Comparison of ENCODE assay signal across 10 cellular contexts in genomic region chrX:114619874-114620273, GRCh38. TPM values are rescaled to one million over a fixed set of nuclear protein-coding genes. Genes with fewer than 3 reads are reported as not detected.
A peak's percentile ranks its signal among the peaks of the same experiment; 100 is the strongest.
DNase-seq lines count a peak whose midpoint lies in the region; ATAC-seq and TF ChIP-seq lines count a peak whose summit lies in the region.
"Had no signal": no experiment of that assay in that cellular context is flagged by ENCODE, and none has a peak within 500 bp of the region (broad histone marks: within the 10 kb centered on the region; RNA-seq: fewer than 3 reads in every experiment).

No MANE protein-coding gene starts in this region.

- H3K27me3 ChIP-seq in A673 (replicated peaks; ENCODE audit: insufficient read depth, low read depth, low read length, poor library complexity): no peaks in the 10 kb centered on the region
- H3K27me3 ChIP-seq in fibroblast of lung (ENCODE audit: control insufficient read depth, insufficient read depth, low read length): no peaks in the 10 kb centered on the region

- intact Hi-C loops in A673 (cut with micrococcal nuclease; ENCODE audit: unreplicated experiment): loop anchor here (5.0 to 10.0 kb wide), 3 partner anchors 97 to 525 kb away; no protein-coding TSS in a partner anchor

- BruUV-seq in A673 (replicated peaks; lab: Mats Ljungman, UMichigan): no TSS peak

- CTCF ChIA-PET in A673 (lab: Charles Lee): no interaction called here

- H3K36me3 ChIP-seq in A673 (ENCODE audit: insufficient read depth, low read length, poor library complexity, severe bottlenecking) (no peaks in the 10 kb centered on the region), fibroblast of lung (ENCODE audit: control insufficient read depth, insufficient read depth, low read length) (no peaks in the 10 kb centered on the region)

- H3K79me2 ChIP-seq in fibroblast of lung (ENCODE audit: control insufficient read depth, insufficient read depth, low read length): no peaks in the 10 kb centered on the region

- H3K9me3 ChIP-seq in A673 (ENCODE audit: low read depth, low read length, poor library complexity, severe bottlenecking) (no peaks in the 10 kb centered on the region), fibroblast of lung (ENCODE audit: control insufficient read depth, insufficient read depth, low read depth, low read length) (no peaks in the 10 kb centered on the region)

- no peak overlapping the region for H3K4me2 ChIP-seq in fibroblast of lung (ENCODE audit: extremely low read depth, insufficient read depth, low read length)

- POLR2A ChIA-PET in A673 (lab: Charles Lee; ENCODE audit: low non-redundant PET): no interaction called here

- H3K27ac ChIP-seq in A673 (ENCODE audit: low read depth, low read length, poor library complexity, severe bottlenecking) (no peak overlapping the region), fibroblast of lung (ENCODE audit: insufficient read depth, low read length) (no peak overlapping the region)

- H2AFZ ChIP-seq in fibroblast of lung (ENCODE audit: low read length): no peak overlapping the region

- H3K4me1 ChIP-seq in A673 (ENCODE audit: insufficient read depth, low read length, poor library complexity, severe bottlenecking) (no peaks in the 10 kb centered on the region), fibroblast of lung (ENCODE audit: control insufficient read depth, extremely low read depth, insufficient read depth, low read length) (no peaks in the 10 kb centered on the region)

- TF ChIP-seq CTCF in A673 (conservative IDR thresholded peaks at IDR 0.05; ENCODE audit: low read depth, low read length) (peak; percentile 49), fibroblast of lung (conservative IDR thresholded peaks at IDR 0.05 in 1 of 2, IDR thresholded peaks at IDR 0.05 in 1 of 2; ENCODE audit: low read depth in 1 of 2, low read length in 2 of 2) (peak; percentile 43 to 44)

- H4K20me1 ChIP-seq in fibroblast of lung (ENCODE audit: control insufficient read depth, extremely low read depth, insufficient read depth, low read length): no peaks in the 10 kb centered on the region

- ATAC-seq in GM18867 (IDR thresholded peaks at IDR 0.05; ENCODE audit: unreplicated experiment): peak; percentile 87
- no peak for ATAC-seq in GM21786 (IDR thresholded peaks at IDR 0.05; ENCODE audit: unreplicated experiment)

- H3K9ac ChIP-seq in fibroblast of lung (ENCODE audit: insufficient read depth, low read length): no peak overlapping the region

- DNase-seq in A673 (ENCODE audit: low spot score): peak; percentile 10
- DNase-seq in NAMALWA (ENCODE audit: low spot score): peak; percentile 26
- DNase-seq in fibroblast of lung (ENCODE audit: low read depth in 2 of 2): no peak
- no peak for DNase-seq in SIG-M5 treated with dmso at 0.1 percent for 504 hours (lab: John Stamatoyannopoulos, UW; ENCODE audit: unreplicated experiment)
- no peak for DNase-seq in cerebellar nuclear complex (lab: John Stamatoyannopoulos, UW)
- DNase-seq in activated CD4-positive, alpha-beta T cell treated with anti-CD3 and anti-CD28 coated beads, Interleukin-2, amount 50 U/mL, for 4 hours: no peak
- DNase-seq: NCI-H2081 had no signal

- H3K4me3 ChIP-seq in A673 (ENCODE audit: low read depth, low read length, poor library complexity, severe bottlenecking) (no peak overlapping the region), fibroblast of lung (replicated peaks in 1 of 4; ENCODE audit: control extremely low read depth in 1 of 4, insufficient read depth in 1 of 4, low read depth in 3 of 4, low read length in 4 of 4) (no peak overlapping the region)

RNA-seq across cellular contexts. Expression of gene HTR2C, which starts 36.0 kb away (rescaled TPM):
- total RNA-seq in A673 (2021) (not detected in 2 replicates), fibroblast of lung (not detected in 2 replicates)
- not detected in 2 replicates for polyA plus RNA-seq in fibroblast of lung
- not detected in 2 replicates for polyA plus RNA-seq in fibroblast of lung (2012)
- polyA minus RNA-seq in fibroblast of lung (ENCODE audit: low replicate concordance): not detected in 2 replicates
- total RNA-seq: renal cortical epithelial cell had no signal

Comparison
In these comparisons a context has a peak if more than half of its experiments do, and no peak if none do; other contexts are left out.
1. DNase-seq: peak in A673 (single experiment) and NAMALWA (single experiment); none in fibroblast of lung (0 of 2), SIG-M5 treated with dmso at 0.1 percent for 504 hours (single experiment), cerebellar nuclear complex (0 of 2) and activated CD4-positive, alpha-beta T cell treated with anti-CD3 and anti-CD28 coated beads, Interleukin-2, amount 50 U/mL, for 4 hours (0 of 2).